In genomic region chr2:96923810-96924774, GRCh38 we compare ENCODE assay signal across 1 cellular context.
A peak's percentile ranks its signal among the peaks of the same experiment; 100 is the strongest.
TF ChIP-seq lines count a peak whose summit lies in the region.

No MANE protein-coding gene starts in this region.

TF ChIP-seq in K562, 482 proteins besides CTCF, POLR2A, EP300 and RAD21 (continued from another document and continues in another):
- TF ChIP-seq USF1 (CRISPR knock-in tag; IDR thresholded peaks at IDR 0.05) (peak; percentile 93), NFATC3 (IDR thresholded peaks at IDR 0.05) (no peak), CAMTA2 (CRISPR knock-in tag; conservative IDR thresholded peaks at IDR 0.05) (no peak), TAF15 (IDR thresholded peaks at IDR 0.05; ENCODE audit: low read depth, low read length) (no peak), CREM (IDR thresholded peaks at IDR 0.05; ENCODE audit: low read depth) (peak; percentile 63), POLR2G (IDR thresholded peaks at IDR 0.05; ENCODE audit: low read depth, low read length) (peak; percentile 25; the same call in 1 of the 2 replicates), TCF3 (CRISPR knock-in tag; IDR thresholded peaks at IDR 0.05) (peak; percentile 91), SAFB2 (IDR thresholded peaks at IDR 0.05; ENCODE audit: borderline replicate concordance, low read depth, low read length, severe bottlenecking) (no peak), ZNF785 (CRISPR knock-in tag; IDR thresholded peaks at IDR 0.05) (no peak), PBX2 (CRISPR knock-in tag; IDR thresholded peaks at IDR 0.05; ENCODE audit: low read depth) (no peak), PBX2 (tag; conservative IDR thresholded peaks at IDR 0.05; ENCODE audit: low read depth) (no peak; the same call in 1 of the 2 replicates), RREB1 (CRISPR knock-in tag; IDR thresholded peaks at IDR 0.05) (no peak), MYBL2 (IDR thresholded peaks at IDR 0.05; ENCODE audit: low read depth) (no peak), MYBL2 (CRISPR knock-in tag; IDR thresholded peaks at IDR 0.05; ENCODE audit: borderline replicate concordance) (no peak), MEF2A (IDR thresholded peaks at IDR 0.05; ENCODE audit: control insufficient read depth, low read depth, low read length) (no peak), MAX (CRISPR knock-in tag; IDR thresholded peaks at IDR 0.05) (peak; percentile 84), CHD1 (IDR thresholded peaks at IDR 0.05; ENCODE audit: low read length) (no peak), ZNF354B (CRISPR knock-in tag; IDR thresholded peaks at IDR 0.05) (no peak), THRA (IDR thresholded peaks at IDR 0.05) (no peak), PATZ1 (CRISPR knock-in tag; IDR thresholded peaks at IDR 0.05; ENCODE audit: borderline replicate concordance) (no peak), SREBF2 (CRISPR knock-in tag; IDR thresholded peaks at IDR 0.05) (no peak), HDAC2 (IDR thresholded peaks at IDR 0.05) (peak; percentile 93), TEAD2 (tag; IDR thresholded peaks at IDR 0.05) (no peak), EHMT2 (IDR thresholded peaks at IDR 0.05) (no peak), FOSL1 (tag; conservative IDR thresholded peaks at IDR 0.05) (0 out of 2 replicates have a peak, but pooled peaks have one; percentile 32), NCOA4 (IDR thresholded peaks at IDR 0.05; ENCODE audit: partially characterized antibody) (no peak), TARDBP (IDR thresholded peaks at IDR 0.05) (peak; percentile 34; the same call in 1 of the 2 replicates), DPF2 (IDR thresholded peaks at IDR 0.05) (peak; percentile 81), SMARCB1 (IDR thresholded peaks at IDR 0.05; ENCODE audit: insufficient read length, low read depth) (no peak), ZNF584 (CRISPR knock-in tag; IDR thresholded peaks at IDR 0.05; ENCODE audit: low read depth) (peak; percentile 34; the same call in 1 of the 2 replicates), NEUROD1 (IDR thresholded peaks at IDR 0.05; ENCODE audit: borderline replicate concordance, low read depth, low read length, partially characterized antibody) (peak; percentile 74), HMG20A (CRISPR knock-in tag; conservative IDR thresholded peaks at IDR 0.05) (no peak), LEF1 (IDR thresholded peaks at IDR 0.05) (no peak; the same call in 1 of the 2 replicates), E2F6 (IDR thresholded peaks at IDR 0.05; ENCODE audit: borderline replicate concordance in 1 of 2, extremely low read depth in 1 of 2, insufficient read depth in 1 of 2, insufficient read length in 1 of 2, low read depth in 1 of 2, low read length in 1 of 2, poor library complexity in 1 of 2, severe bottlenecking in 1 of 2) (peak; percentile 75 to 80), SREBF1 (IDR thresholded peaks at IDR 0.05; ENCODE audit: borderline replicate concordance, low read depth, low read length) (peak; percentile 67; the same call in 1 of the 2 replicates), MLLT1 (IDR thresholded peaks at IDR 0.05) (no peak), HDGF (IDR thresholded peaks at IDR 0.05) (no peak), ELF1 (tag; IDR thresholded peaks at IDR 0.05) (no peak), DACH1 (IDR thresholded peaks at IDR 0.05; ENCODE audit: partially characterized antibody) (no peak), GABPB1 (CRISPR knock-in tag; IDR thresholded peaks at IDR 0.05) (no peak), ZNF239 (CRISPR knock-in tag; IDR thresholded peaks at IDR 0.05) (no peak), ELK1 (CRISPR knock-in tag; IDR thresholded peaks at IDR 0.05) (no peak), ESRRA (IDR thresholded peaks at IDR 0.05; ENCODE audit: borderline replicate concordance, low read depth) (no peak), ATF3 (IDR thresholded peaks at IDR 0.05) (peak; percentile 57), ATF3 (CRISPR knock-in tag; conservative IDR thresholded peaks at IDR 0.05) (0 out of 2 replicates have a peak, but pooled peaks have one; percentile 19), ZNF347 (CRISPR knock-in tag; IDR thresholded peaks at IDR 0.05; ENCODE audit: low read depth) (no peak), BRD4 (IDR thresholded peaks at IDR 0.05) (no peak), ZNF224 (CRISPR knock-in tag; IDR thresholded peaks at IDR 0.05) (no peak), ZNF668 (CRISPR knock-in tag; IDR thresholded peaks at IDR 0.05) (0 out of 2 replicates have a peak, but pooled peaks have one; percentile 19), CBX5 (IDR thresholded peaks at IDR 0.05; ENCODE audit: borderline replicate concordance, low read depth) (no peak)
